Comparison of ENCODE assay signal across 18 cellular contexts in the genomic region with DNA sequence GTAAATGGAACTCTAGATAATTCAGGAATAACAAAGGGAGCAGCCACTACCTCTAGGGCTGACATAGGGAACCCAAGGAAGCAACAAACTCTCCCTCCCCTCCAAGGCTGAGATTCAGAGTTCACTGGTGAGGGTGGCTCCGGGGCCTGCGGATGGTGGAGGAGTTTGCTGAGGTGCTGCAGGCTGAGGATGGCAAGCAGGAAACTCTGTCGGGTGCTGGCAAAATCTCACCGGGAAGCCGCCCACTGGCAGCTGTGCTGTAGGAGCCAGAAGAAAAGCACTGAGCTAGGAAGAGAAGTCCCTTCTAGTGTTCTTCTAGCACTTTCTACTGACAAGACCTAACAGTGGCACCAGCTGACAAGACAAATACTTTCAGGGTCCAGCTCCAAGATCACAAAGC. TPM values are rescaled to one million over a fixed set of nuclear protein-coding genes. Genes with fewer than 3 reads are reported as not detected.
"Had no signal": no experiment of that assay in that cellular context is flagged by ENCODE, and none has a peak within 500 bp of the region (broad histone marks: within the 10 kb centered on the region; RNA-seq: fewer than 3 reads in every experiment).

No MANE protein-coding gene starts in this region.

- DNase-seq: cerebellar nuclear complex; colonic mucosa; dermis blood vessel endothelial cell; effector CD8-positive, alpha-beta T cell; left colon; left ventricle myocardium superior; mucosa of descending colon; natural killer cell; pancreas; retina; sigmoid colon; stimulated activated CD4-positive, alpha-beta T cell treated with anti-CD3 and anti-CD28 coated beads, Interleukin-2, amount 100 ng/mL, for 48 hours; stimulated activated naive CD4-positive, alpha-beta T cell treated with Interleukin-2 at 50 U/mL for 16 hours; trophoblast cell had no signal

- ATAC-seq: esophagus mucosa, left colon, left ventricle myocardium superior, pancreas had no signal

- H3K27ac ChIP-seq: colonic mucosa, pancreas, prostate gland, sigmoid colon, skin epidermis had no signal

RNA-seq across cellular contexts. Expression of a gene that starts 12.5 kb away (rescaled TPM):
- total RNA-seq: dermis blood vessel endothelial cell had no signal

RNA-seq across cellular contexts. Expression of a gene that starts 41.0 kb away (rescaled TPM):
- total RNA-seq: dermis blood vessel endothelial cell, frontal cortex had no signal
